In genomic region chr17:82205720-82206508, GRCh38 we compare ENCODE assay signal across 1 cellular context.
TF ChIP-seq lines count a peak whose summit lies in the region.

No MANE protein-coding gene starts in this region.

TF ChIP-seq in HepG2, 621 proteins besides CTCF, POLR2A, EP300 and RAD21 (continued from another document and continues in another):
- TF ChIP-seq ATF2 (CRISPR knock-in tag; IDR thresholded peaks at IDR 0.05) = peak; percentile 55; the same call in 1 of the 2 replicates
- no peak for TF ChIP-seq MAF1 (CRISPR knock-in tag; IDR thresholded peaks at IDR 0.05; ENCODE audit: borderline replicate concordance)
- TF ChIP-seq JDP2 (CRISPR knock-in tag; IDR thresholded peaks at IDR 0.05; ENCODE audit: borderline replicate concordance) = no peak
- peak; percentile 71; the same call in 1 of the 2 replicates for TF ChIP-seq THAP7 (CRISPR knock-in tag; IDR thresholded peaks at IDR 0.05)
- TF ChIP-seq MIER2 (CRISPR knock-in tag; IDR thresholded peaks at IDR 0.05) = peak; percentile 68; the same call in 1 of the 2 replicates
- TF ChIP-seq SRY (CRISPR knock-in tag; IDR thresholded peaks at IDR 0.05) = 0 out of 2 replicates have a peak, but pooled peaks have one; percentile 53
- peak; percentile 40; the same call in 1 of the 2 replicates for TF ChIP-seq ZNF768 (CRISPR knock-in tag; IDR thresholded peaks at IDR 0.05)
- peak; percentile 45; the same call in 1 of the 2 replicates for TF ChIP-seq SALL2 (CRISPR knock-in tag; IDR thresholded peaks at IDR 0.05)
- TF ChIP-seq ZUFSP (CRISPR knock-in tag; IDR thresholded peaks at IDR 0.05; ENCODE audit: borderline replicate concordance) = no peak
- TF ChIP-seq ZNF629 (CRISPR knock-in tag; conservative IDR thresholded peaks at IDR 0.05) = no peak
- no peak for TF ChIP-seq SYNCRIP (IDR thresholded peaks at IDR 0.05; ENCODE audit: insufficient read depth, low read depth, low read length)
- TF ChIP-seq SMAD9 (CRISPR knock-in tag; IDR thresholded peaks at IDR 0.05) = no peak
- no peak for TF ChIP-seq GTF2F1 (IDR thresholded peaks at IDR 0.05; ENCODE audit: low read length)
- TF ChIP-seq PBX2 (CRISPR knock-in tag; IDR thresholded peaks at IDR 0.05) = 0 out of 2 replicates have a peak, but pooled peaks have one; percentile 31
- peak; percentile 62; the same call in 1 of the 2 replicates for TF ChIP-seq FOXA3 (CRISPR knock-in tag; IDR thresholded peaks at IDR 0.05)
- TF ChIP-seq FOSL1 (CRISPR knock-in tag; IDR thresholded peaks at IDR 0.05; ENCODE audit: borderline replicate concordance) = no peak
- TF ChIP-seq ZNF800 (CRISPR knock-in tag; IDR thresholded peaks at IDR 0.05) = 0 out of 2 replicates have a peak, but pooled peaks have one; percentile 28
- TF ChIP-seq ETS1 (CRISPR knock-in tag; IDR thresholded peaks at IDR 0.05) = no peak
- no peak for TF ChIP-seq ZNF546 (CRISPR knock-in tag; conservative IDR thresholded peaks at IDR 0.05)
- peak; percentile 17; the same call in 1 of the 2 replicates for TF ChIP-seq ZBTB43 (CRISPR knock-in tag; conservative IDR thresholded peaks at IDR 0.05)
- TF ChIP-seq NR0B2 (CRISPR knock-in tag; IDR thresholded peaks at IDR 0.05) = no peak
- TF ChIP-seq HIVEP1 (CRISPR knock-in tag; IDR thresholded peaks at IDR 0.05) = no peak
- no peak for TF ChIP-seq MLLT10 (CRISPR knock-in tag; IDR thresholded peaks at IDR 0.05)
- peak; percentile 76 for TF ChIP-seq RBM39 (IDR thresholded peaks at IDR 0.05; ENCODE audit: low read depth, low read length, poor library complexity, severe bottlenecking)
- no peak for TF ChIP-seq AHR (CRISPR knock-in tag; IDR thresholded peaks at IDR 0.05)
- no peak for TF ChIP-seq MEIS1 (CRISPR knock-in tag; IDR thresholded peaks at IDR 0.05; ENCODE audit: borderline replicate concordance)
- TF ChIP-seq PHF5A (CRISPR knock-in tag; IDR thresholded peaks at IDR 0.05; ENCODE audit: low read depth, unreplicated experiment) = no peak
- peak; percentile 35; the same call in 1 of the 2 replicates for TF ChIP-seq BHLHE40 (IDR thresholded peaks at IDR 0.05; ENCODE audit: low read length)
- no peak for TF ChIP-seq ZNF577 (CRISPR knock-in tag; IDR thresholded peaks at IDR 0.05; ENCODE audit: borderline replicate concordance, low read depth)
- TF ChIP-seq KDM5B (CRISPR knock-in tag; IDR thresholded peaks at IDR 0.05; ENCODE audit: borderline replicate concordance) = no peak
- TF ChIP-seq ZFP62 (CRISPR knock-in tag; IDR thresholded peaks at IDR 0.05) = no peak
- no peak for TF ChIP-seq GPN1 (CRISPR knock-in tag; IDR thresholded peaks at IDR 0.05; ENCODE audit: borderline replicate concordance)
- TF ChIP-seq RFXANK (CRISPR knock-in tag; IDR thresholded peaks at IDR 0.05) = peak; percentile 67; the same call in 1 of the 2 replicates
- no peak for TF ChIP-seq ZFP37 (CRISPR knock-in tag; IDR thresholded peaks at IDR 0.05; ENCODE audit: borderline replicate concordance)
- TF ChIP-seq ZNF382 (CRISPR knock-in tag; IDR thresholded peaks at IDR 0.05; ENCODE audit: borderline replicate concordance) = no peak
- TF ChIP-seq JUNB (CRISPR knock-in tag; IDR thresholded peaks at IDR 0.05; ENCODE audit: borderline replicate concordance) = no peak
- TF ChIP-seq KMT2B (CRISPR knock-in tag; IDR thresholded peaks at IDR 0.05) = peak; percentile 70
- TF ChIP-seq GATAD1 (CRISPR knock-in tag; IDR thresholded peaks at IDR 0.05) = peak; percentile 75
- TF ChIP-seq HES4 (CRISPR knock-in tag; IDR thresholded peaks at IDR 0.05; ENCODE audit: borderline replicate concordance) = no peak
- TF ChIP-seq DNMT3B (CRISPR knock-in tag; conservative IDR thresholded peaks at IDR 0.05) = 0 out of 2 replicates have a peak, but pooled peaks have one; percentile 65
- TF ChIP-seq ZNF484 (CRISPR knock-in tag; IDR thresholded peaks at IDR 0.05; ENCODE audit: borderline replicate concordance, low read depth) = no peak
- TF ChIP-seq MED1 (CRISPR knock-in tag; IDR thresholded peaks at IDR 0.05) = peak; percentile 76
- peak; percentile 68; the same call in 1 of the 2 replicates for TF ChIP-seq THRA (CRISPR knock-in tag; IDR thresholded peaks at IDR 0.05; ENCODE audit: borderline replicate concordance)
- peak; percentile 76 for TF ChIP-seq PATZ1 (CRISPR knock-in tag; IDR thresholded peaks at IDR 0.05)
- TF ChIP-seq AKNA (CRISPR knock-in tag; IDR thresholded peaks at IDR 0.05; ENCODE audit: borderline replicate concordance) = no peak
- no peak for TF ChIP-seq SUZ12 (IDR thresholded peaks at IDR 0.05; ENCODE audit: low read depth, low read length)
